In the genomic region with DNA sequence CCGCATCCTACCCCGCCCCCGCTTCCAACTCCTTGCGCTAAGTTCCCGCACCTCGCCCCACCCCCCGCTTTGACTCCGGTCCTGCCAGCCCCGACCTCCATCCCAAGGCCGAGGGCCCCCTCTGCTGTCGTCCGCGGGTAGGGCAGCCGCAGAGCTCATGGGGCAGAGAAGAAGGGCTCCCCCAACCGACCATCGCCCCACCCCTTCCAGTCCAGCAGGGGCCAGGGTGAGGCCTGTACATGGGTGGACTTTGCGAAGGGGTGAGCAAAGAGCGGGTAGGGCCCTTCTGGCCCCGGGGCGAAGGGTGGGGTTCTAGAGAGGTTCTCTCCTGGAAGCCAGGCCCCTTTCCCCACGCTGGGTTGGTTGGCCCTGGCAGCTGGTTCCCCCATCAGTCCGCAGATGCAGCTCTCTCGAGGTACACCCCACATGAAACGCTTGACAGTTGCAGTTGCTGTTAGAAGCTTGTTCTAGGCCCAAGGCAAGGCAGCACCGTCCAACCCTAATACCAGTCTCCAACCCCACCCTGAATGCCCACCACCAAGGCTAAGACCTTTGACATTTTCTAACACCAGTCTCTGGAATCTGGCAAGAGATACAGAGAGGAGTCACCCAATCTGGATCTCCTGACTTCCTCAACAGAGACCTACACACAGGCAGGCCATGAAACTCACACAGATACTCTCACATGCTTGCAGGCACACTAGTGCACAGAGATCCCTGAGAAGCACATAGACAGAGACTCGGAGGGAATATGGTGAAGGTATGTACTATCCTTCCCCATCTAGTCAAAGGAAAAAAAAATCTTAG, we compare ENCODE assay signal across 8 cellular contexts. TPM values are rescaled to one million over a fixed set of nuclear protein-coding genes. Genes with fewer than 3 reads are reported as not detected.
A peak's percentile ranks its signal among the peaks of the same experiment; 100 is the strongest.
DNase-seq lines count a peak whose midpoint lies in the region; FAIRE-seq and TF ChIP-seq lines count a peak whose summit lies in the region.

No MANE protein-coding gene starts in this region.

- CTCF ChIA-PET in endothelial cell of umbilical vein (lab: Charles Lee): interaction anchor here (0.6 to 5.6 kb wide), 57 partner anchors 9 to 604 kb away, joined by 3 to 102 read pairs (median 6); a partner anchor contains a TSS

- intact Hi-C loops in endothelial cell of umbilical vein (cut with micrococcal nuclease): loop anchor here (1.0 to 10.0 kb wide), 11 partner anchors 24 to 607 kb away; no protein-coding TSS in a partner anchor

- no peaks in the 10 kb centered on the region for H3K36me3 ChIP-seq in endothelial cell of umbilical vein (ENCODE audit: control insufficient read depth in 2 of 2, extremely low read depth in 1 of 2, insufficient read depth in 2 of 2, low read length in 2 of 2)

- H3K4me1 ChIP-seq in endothelial cell of umbilical vein (ENCODE audit: control insufficient read depth, extremely low read depth, insufficient read depth, low read length): peaks cover 4% of the 10 kb centered on the region

- H3K27ac ChIP-seq in endothelial cell of umbilical vein (ENCODE audit: insufficient read depth, low read depth, low read length): no peak overlapping the region

- no peaks in the 10 kb centered on the region for H3K27me3 ChIP-seq in endothelial cell of umbilical vein (ENCODE audit: control insufficient read depth in 2 of 2, insufficient read depth in 2 of 2, low read length in 2 of 2)

- DNase-seq in AG08396 (ENCODE audit: low spot score) (peak; percentile 93), GM19239 (ENCODE audit: insufficient read length, low spot score) (peak; percentile 98), HUDEP-2 (lab: John Stamatoyannopoulos, UW; ENCODE audit: unreplicated experiment in 76 of 76) (peak in 73 of 76 experiments; percentile 20 to 93 (median 76)), NOMO-1 treated with DMSO at 0.1 percent for 48 hours (lab: John Stamatoyannopoulos, UW; ENCODE audit: unreplicated experiment) (peak; percentile 79), endothelial cell of umbilical vein (ENCODE audit: low read depth, low spot score) (peak; percentile 91), midbrain (lab: John Stamatoyannopoulos, UW) (peak; percentile 94)
- DNase-seq in activated CD8-positive, alpha-beta memory T cell treated with anti-CD3 and anti-CD28 coated beads, Interleukin-2, amount 50 U/mL, for 4 hours: peak; percentile 99
- DNase-seq in stimulated activated CD8-positive, alpha-beta memory T cell treated with anti-CD3 and anti-CD28 coated beads, Interleukin-15, amount 100 ng/mL, for 24 hours (ENCODE audit: low read depth): peak; percentile 91

- H3K9me3 ChIP-seq in endothelial cell of umbilical vein (replicated peaks; ENCODE audit: control insufficient read depth, insufficient read depth, low read length): no peaks in the 10 kb centered on the region

- no peak overlapping the region for H2AFZ ChIP-seq in endothelial cell of umbilical vein (ENCODE audit: low read depth, low read length)

- FAIRE-seq in GM19239 (lab: Jason Lieb, UNC) (no peak), endothelial cell of umbilical vein (lab: Jason Lieb, UNC) (peak; percentile 87)

- peak overlapping the region; percentile 4 to 78 (median 55) for H3K4me3 ChIP-seq in endothelial cell of umbilical vein (replicated peaks in 1 of 3; ENCODE audit: insufficient read depth in 1 of 3, low read depth in 1 of 3, low read length in 3 of 3)

- H3K9ac ChIP-seq in endothelial cell of umbilical vein (replicated peaks; ENCODE audit: extremely low read depth, insufficient read depth, low read length): no peak overlapping the region

- dilution Hi-C loops in endothelial cell of umbilical vein (cut with MboI; ENCODE audit: extremely low pct_ligation_motif_present, low sequenced_read_pairs): no loop called here

- peak; percentile 70 to 93 for TF ChIP-seq CTCF in endothelial cell of umbilical vein (IDR thresholded peaks at IDR 0.05; ENCODE audit: extremely low read depth in 1 of 2, insufficient read depth in 1 of 2, low read depth in 1 of 2, low read length in 2 of 2)

- TF ChIP-seq POLR2A in endothelial cell of umbilical vein (IDR thresholded peaks at IDR 0.05; ENCODE audit: low read depth, low read length): peak; percentile 32

- no peaks in the 10 kb centered on the region for H3K9me1 ChIP-seq in endothelial cell of umbilical vein (replicated peaks; ENCODE audit: control insufficient read depth, extremely low read depth, insufficient read depth, low read length)

- no TSS peak for BruUV-seq in endothelial cell of umbilical vein (replicated peaks; lab: Mats Ljungman, UMichigan)

- no peak overlapping the region for H3K4me2 ChIP-seq in endothelial cell of umbilical vein (ENCODE audit: insufficient read depth, low read length)

- no peaks in the 10 kb centered on the region for H4K20me1 ChIP-seq in endothelial cell of umbilical vein (replicated peaks; ENCODE audit: control insufficient read depth, extremely low read depth, insufficient read depth, low read length)

- POLR2A ChIA-PET in endothelial cell of umbilical vein (lab: Charles Lee): interaction anchor here (0.7 to 1.2 kb wide), 5 partner anchors 9 to 1338 kb away, joined by 3 to 6 read pairs (median 3); no protein-coding TSS in a partner anchor

- no peaks in the 10 kb centered on the region for H3K79me2 ChIP-seq in endothelial cell of umbilical vein (ENCODE audit: control insufficient read depth, insufficient read depth, low read length)

TF ChIP-seq in endothelial cell of umbilical vein, 7 proteins besides CTCF, POLR2A, EP300 and RAD21:
- no peak for TF ChIP-seq MYC (IDR thresholded peaks at IDR 0.05; ENCODE audit: low read depth, low read length)
- TF ChIP-seq FOS (IDR thresholded peaks at IDR 0.05; ENCODE audit: borderline replicate concordance, insufficient read depth, low read length): no peak
- TF ChIP-seq JUN (IDR thresholded peaks at IDR 0.05; ENCODE audit: borderline replicate concordance, insufficient read depth, insufficient read length, low read depth): no peak
- TF ChIP-seq EZH2 (IDR thresholded peaks at IDR 0.05; ENCODE audit: borderline replicate concordance, low read depth, low read length, severe bottlenecking): no peak
- TF ChIP-seq, protein P1, sequence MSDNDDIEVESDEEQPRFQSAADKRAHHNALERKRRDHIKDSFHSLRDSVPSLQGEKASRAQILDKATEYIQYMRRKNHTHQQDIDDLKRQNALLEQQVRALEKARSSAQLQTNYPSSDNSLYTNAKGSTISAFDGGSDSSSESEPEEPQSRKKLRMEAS (IDR thresholded peaks at IDR 0.05; ENCODE audit: insufficient read depth, insufficient read length): no peak
- no peak for TF ChIP-seq GATA2 (IDR thresholded peaks at IDR 0.05; ENCODE audit: insufficient read depth, insufficient read length, low read depth, low read length)
- TF ChIP-seq POLR2AphosphoS5 (IDR thresholded peaks at IDR 0.05; ENCODE audit: insufficient read depth, low read depth, low read length): no peak

RNA-seq across cellular contexts. Expression of a gene that starts 25.3 kb away (rescaled TPM):
- total RNA-seq in endothelial cell of umbilical vein: 1.5 and 3.1 TPM in 2 replicates
- polyA plus RNA-seq in endothelial cell of umbilical vein: 1.3 and 2.2 TPM in 2 replicates
- 0.88 and 1.3 TPM in 2 replicates for polyA plus RNA-seq in endothelial cell of umbilical vein (2011; cell fraction: cytosol; rRNA removed)
- 4.9 and 5.7 TPM in 2 replicates for polyA plus RNA-seq in endothelial cell of umbilical vein (2011; cell fraction: nucleus; rRNA removed)
- 1.1 and 2.2 TPM in 2 replicates for polyA plus RNA-seq in endothelial cell of umbilical vein (2012)
- 1.1 and 1.4 TPM in 2 replicates for polyA minus RNA-seq in endothelial cell of umbilical vein
- polyA minus RNA-seq in endothelial cell of umbilical vein (2011; cell fraction: cytosol; rRNA and poly(A)+ RNA removed): 1.3 TPM
- polyA minus RNA-seq in endothelial cell of umbilical vein (2011; cell fraction: nucleus; rRNA and poly(A)+ RNA removed): 1.0 and 1.6 TPM in 2 replicates

RNA-seq across cellular contexts. Expression of a gene that starts 26.4 kb away (rescaled TPM):
- 0.27 and 24.9 TPM in 2 replicates for total RNA-seq in endothelial cell of umbilical vein
- 33.0 and 40.1 TPM in 2 replicates for polyA plus RNA-seq in endothelial cell of umbilical vein
- polyA plus RNA-seq in endothelial cell of umbilical vein (2011; cell fraction: cytosol; rRNA removed): 31.3 and 34.9 TPM in 2 replicates
- polyA plus RNA-seq in endothelial cell of umbilical vein (2011; cell fraction: nucleus; rRNA removed): 110 and 135 TPM in 2 replicates
- 34.7 and 35.9 TPM in 2 replicates for polyA plus RNA-seq in endothelial cell of umbilical vein (2012)
- polyA minus RNA-seq in endothelial cell of umbilical vein: 20.7 and 21.7 TPM in 2 replicates
- polyA minus RNA-seq in endothelial cell of umbilical vein (2011; cell fraction: cytosol; rRNA and poly(A)+ RNA removed): not detected
- 23.3 and 33.4 TPM in 2 replicates for polyA minus RNA-seq in endothelial cell of umbilical vein (2011; cell fraction: nucleus; rRNA and poly(A)+ RNA removed)
